ENCODE assay signal across 8 cellular contexts in genomic region chr7:17301491-17302101, GRCh38. TPM values are rescaled to one million over a fixed set of nuclear protein-coding genes. Genes with fewer than 3 reads are reported as not detected.
DNase-seq lines count a peak whose midpoint lies in the region; ATAC-seq and TF ChIP-seq lines count a peak whose summit lies in the region.

No MANE protein-coding gene starts in this region.

- no peak overlapping the region for H3K27ac ChIP-seq in endodermal cell (ENCODE audit: low read depth, low read length)
- H3K27ac ChIP-seq in neural progenitor cell: no peak overlapping the region

- H3K27me3 Mint-ChIP-seq in activated B cell treated with CpG ODN at 0.5 μM for 24 hours: no peaks in the 10 kb centered on the region
- peaks cover 19% of the 10 kb centered on the region for H3K27me3 Mint-ChIP-seq in endodermal cell (ENCODE audit: insufficient read depth)
- peaks cover 10% of the 10 kb centered on the region for H3K27me3 Mint-ChIP-seq in neural progenitor cell (ENCODE audit: insufficient read depth, low read depth)

- TF ChIP-seq CTCF in LNCAP (IDR thresholded peaks at IDR 0.05): peak; percentile 69
- TF ChIP-seq CTCF in activated B cell treated with CpG ODN at 0.5 μM for 24 hours (IDR thresholded peaks at IDR 0.05): peak; percentile 60
- peak; percentile 88 for TF ChIP-seq CTCF in endodermal cell (conservative IDR thresholded peaks at IDR 0.05)
- peak; percentile 72 for TF ChIP-seq CTCF in neural progenitor cell (IDR thresholded peaks at IDR 0.05)

- WGBS in endodermal cell (ENCODE audit: insufficient coverage in 1 of 2, insufficient read length in 1 of 2), 2 experiments: 88% methylated on average over 1 of the region's 2 CpGs; no CpG with 5 or more reads in 1 of the 2 experiments

- H3K79me2 ChIP-seq in neural progenitor cell (ENCODE audit: low read depth): peaks cover 10% of the 10 kb centered on the region

- H3K9ac ChIP-seq in endodermal cell (ENCODE audit: extremely low read depth, low read length, poor library complexity, severe bottlenecking) (no peak overlapping the region), neural progenitor cell (no peak overlapping the region)

- H3K4me1 Mint-ChIP-seq in activated B cell treated with CpG ODN at 0.5 μM for 24 hours (peaks cover 58% of the 10 kb centered on the region), endodermal cell (peaks cover 15% of the 10 kb centered on the region), neural progenitor cell (peaks cover 8% of the 10 kb centered on the region)

- H3K27ac Mint-ChIP-seq in activated B cell treated with CpG ODN at 0.5 μM for 24 hours (no peak overlapping the region), endodermal cell (no peak overlapping the region), neural progenitor cell (no peak overlapping the region)

- peak; percentile 83 for DNase-seq in DMS53 (lab: John Stamatoyannopoulos, UW)
- no peak for DNase-seq in activated B cell treated with CpG ODN at 0.5 μM for 24 hours
- no peak for DNase-seq in endodermal cell
- peak; percentile 43 for DNase-seq in neural progenitor cell (ENCODE audit: low spot score)
- no peak for DNase-seq in HK-2 (ENCODE audit: unreplicated experiment)

- no peak overlapping the region for H3K4me3 Mint-ChIP-seq in activated B cell treated with CpG ODN at 0.5 μM for 24 hours
- no peak overlapping the region for H3K4me3 Mint-ChIP-seq in endodermal cell
- H3K4me3 Mint-ChIP-seq in neural progenitor cell: no peak overlapping the region

- CTCF ChIA-PET in activated B cell treated with CpG ODN at 0.5 μM for 24 hours (lab: Charles Lee): interaction anchor here (0.6 to 2.9 kb wide), 22 partner anchors 9 to 379 kb away, joined by 3 to 49 read pairs (median 4); no protein-coding TSS in a partner anchor

- H3K9me3 Mint-ChIP-seq in activated B cell treated with CpG ODN at 0.5 μM for 24 hours (peaks cover 6% of the 10 kb centered on the region), endodermal cell (peaks cover 2% of the 10 kb centered on the region), neural progenitor cell (no peaks in the 10 kb centered on the region)

- H3K27me3 ChIP-seq in endodermal cell (ENCODE audit: control insufficient read depth, insufficient read depth, low read length, poor library complexity, severe bottlenecking): peaks cover 18% of the 10 kb centered on the region
- peaks cover 24% of the 10 kb centered on the region for H3K27me3 ChIP-seq in neural progenitor cell

- H2AFZ ChIP-seq in neural progenitor cell (replicated peaks): no peak overlapping the region

- H3K36me3 Mint-ChIP-seq in activated B cell treated with CpG ODN at 0.5 μM for 24 hours (ENCODE audit: low read depth): peaks cover 5% of the 10 kb centered on the region
- peaks cover 2% of the 10 kb centered on the region for H3K36me3 Mint-ChIP-seq in endodermal cell (ENCODE audit: low read depth)
- no peaks in the 10 kb centered on the region for H3K36me3 Mint-ChIP-seq in neural progenitor cell

- intact Hi-C loops in activated B cell treated with CpG ODN at 0.5 μM for 24 hours (cut with micrococcal nuclease): loop anchor here (1.0 to 10.0 kb wide), 9 partner anchors 101 to 1203 kb away; no protein-coding TSS in a partner anchor

- no peaks in the 10 kb centered on the region for H3F3A ChIP-seq in neural progenitor cell (ENCODE audit: low read depth)

- no peak overlapping the region for H3K4me2 ChIP-seq in neural progenitor cell

- H3K4me1 ChIP-seq in endodermal cell (ENCODE audit: control insufficient read depth, insufficient read depth, low read length): no peaks in the 10 kb centered on the region
- H3K4me1 ChIP-seq in neural progenitor cell: peaks cover 4% of the 10 kb centered on the region

- no peaks in the 10 kb centered on the region for H3K9me3 ChIP-seq in endodermal cell (ENCODE audit: control insufficient read depth, low read length)
- H3K9me3 ChIP-seq in neural progenitor cell (ENCODE audit: low read depth): no peaks in the 10 kb centered on the region

- ATAC-seq in activated B cell treated with CpG ODN at 0.5 μM for 24 hours (ENCODE audit: low read depth): no peak
- ATAC-seq in GM21526 (IDR thresholded peaks at IDR 0.05; ENCODE audit: low FRiP score, unreplicated experiment): no peak
- no peak for ATAC-seq in GM19023 (IDR thresholded peaks at IDR 0.05; ENCODE audit: unreplicated experiment)

- no peaks in the 10 kb centered on the region for H3K36me3 ChIP-seq in endodermal cell (ENCODE audit: control insufficient read depth, insufficient read depth, low read length)
- H3K36me3 ChIP-seq in neural progenitor cell: no peaks in the 10 kb centered on the region

- no peak overlapping the region for H3K4me3 ChIP-seq in endodermal cell (ENCODE audit: low read length)
- no peak overlapping the region for H3K4me3 ChIP-seq in neural progenitor cell

- H4K20me1 ChIP-seq in neural progenitor cell (ENCODE audit: low read depth): no peaks in the 10 kb centered on the region

- POLR2A ChIA-PET in activated B cell treated with CpG ODN at 0.5 μM for 24 hours (lab: Charles Lee): interaction anchor here (1.5 kb wide), 1 partner anchor 106 kb away, joined by 4 read pairs; no protein-coding TSS in a partner anchor

RNA-seq across cellular contexts. Expression of gene AHR, which starts 3.1 kb away (rescaled TPM):
- total RNA-seq in activated B cell treated with CpG ODN at 0.5 μM for 24 hours (21.4 and 24.4 TPM in 2 replicates), endodermal cell (1 to 10 TPM; 5.6 to 6.0 TPM), neural progenitor cell (ENCODE audit: low replicate concordance) (5.0 and 5.7 TPM in 2 replicates)
- polyA plus RNA-seq in endodermal cell (2013, experiment 1 of 2): 3.0 TPM
- 3.8 TPM for polyA plus RNA-seq in endodermal cell (2013, experiment 2 of 2)

Comparison
In these comparisons a context has a peak if more than half of its experiments do, and no peak if none do; other contexts are left out.
1. DNase-seq: peak in DMS53 (single experiment) and neural progenitor cell (single experiment); none in activated B cell treated with CpG ODN at 0.5 μM for 24 hours (single experiment), endodermal cell (single experiment) and HK-2 (single experiment).
2. Peak in every context shown above with its lines, with median percentiles within 50 percentile points of each other: CTCF ChIP-seq.